Comparison of ENCODE assay signal across 19 cellular contexts in genomic region chr1:86618358-86618757, GRCh38.
DNase-seq lines count a peak whose midpoint lies in the region; ATAC-seq and TF ChIP-seq lines count a peak whose summit lies in the region.
"Had no signal": no experiment of that assay in that cellular context is flagged by ENCODE, and none has a peak within 500 bp of the region (broad histone marks: within the 10 kb centered on the region; RNA-seq: fewer than 3 reads in every experiment).

No MANE protein-coding gene starts in this region.

- no peaks in the 10 kb centered on the region for H3K36me3 ChIP-seq in GM23338 (ENCODE audit: insufficient read depth)
- H3K36me3 ChIP-seq: SJCRH30 had no signal

- no peaks in the 10 kb centered on the region for H3F3A ChIP-seq in GM23338 (replicated peaks; ENCODE audit: low read depth)

- H3K9me3 Mint-ChIP-seq in GM23338 (peaks cover 19% of the 10 kb centered on the region), endothelial cell (ENCODE audit: unreplicated experiment) (no peaks in the 10 kb centered on the region)

- no peak overlapping the region for H2AFZ ChIP-seq in GM23338

- H3K4me1 ChIP-seq in GM23338 (ENCODE audit: insufficient read depth) (no peaks in the 10 kb centered on the region), right cardiac atrium (ENCODE audit: control insufficient read depth, insufficient read depth, low read length) (no peaks in the 10 kb centered on the region)
- H3K4me1 ChIP-seq: SJCRH30 had no signal

- H3K4me3 Mint-ChIP-seq in GM23338 (no peak overlapping the region), endothelial cell (ENCODE audit: unreplicated experiment) (no peak overlapping the region)
- H3K4me3 Mint-ChIP-seq: H9 had no signal

- peaks cover 13% of the 10 kb centered on the region for H3K36me3 Mint-ChIP-seq in GM23338 (ENCODE audit: low read depth)
- H3K36me3 Mint-ChIP-seq in endothelial cell (ENCODE audit: low read depth, unreplicated experiment), result peaks cover 4% of the 10 kb centered on the region

- H3K4me1 Mint-ChIP-seq in GM23338 (no peaks in the 10 kb centered on the region), endothelial cell (ENCODE audit: unreplicated experiment) (peaks cover 4% of the 10 kb centered on the region)
- H3K4me1 Mint-ChIP-seq: H9 had no signal

- no peaks in the 10 kb centered on the region for H3K27me3 Mint-ChIP-seq in GM23338 (ENCODE audit: insufficient read depth, low read depth, poor library complexity)
- peaks cover 2% of the 10 kb centered on the region for H3K27me3 Mint-ChIP-seq in endothelial cell (ENCODE audit: unreplicated experiment)

- no peaks in the 10 kb centered on the region for H4K20me1 ChIP-seq in GM23338 (replicated peaks; ENCODE audit: insufficient read depth)

- H3K9me3 ChIP-seq in right cardiac atrium (ENCODE audit: control insufficient read depth, low read length), result no peaks in the 10 kb centered on the region

- H3K27me3 ChIP-seq in GM23338 (ENCODE audit: insufficient read depth) (no peaks in the 10 kb centered on the region), right cardiac atrium (ENCODE audit: control insufficient read depth, insufficient read depth) (no peaks in the 10 kb centered on the region)

- intact Hi-C loops in right cardiac atrium (cut with DNase I), result no loop called here

- TF ChIP-seq CTCF in GM23338 (conservative IDR thresholded peaks at IDR 0.05; ENCODE audit: low read depth in 2 of 2) (no peak), endothelial cell (IDR thresholded peaks at IDR 0.05; ENCODE audit: unreplicated experiment) (no peak)

- H3K4me3 ChIP-seq in GM23338 (no peak overlapping the region), right cardiac atrium (ENCODE audit: low read length) (no peak overlapping the region)
- H3K4me3 ChIP-seq: SJCRH30 had no signal

- H3K27ac Mint-ChIP-seq in GM23338 (no peak overlapping the region), endothelial cell (ENCODE audit: unreplicated experiment) (no peak overlapping the region)
- H3K27ac Mint-ChIP-seq: H9 had no signal

- DNase-seq in GM23338 (ENCODE audit: low spot score), result peak; percentile 11
- DNase-seq in RPMI8226, result peak; percentile 4
- no peak for DNase-seq in epithelial cell of prostate (ENCODE audit: low read depth, low spot score)
- DNase-seq in kidney tubule cell (ENCODE audit: low spot score), result peak; percentile 31
- DNase-seq in NCI-H1436 treated with DMSO at 0.1 percent for 48 hours (lab: John Stamatoyannopoulos, UW), result no peak
- DNase-seq in right cardiac atrium, result no peak
- no peak for DNase-seq in NCI-H2171 (lab: John Stamatoyannopoulos, UW)
- DNase-seq in endothelial cell (ENCODE audit: low spot score), result no peak
- DNase-seq: COR-L47, DMS79, H9, KBM-7, MV-4-11, NCI-H1105 treated with DMSO at 0.1 percent for 48 hours, NCI-H1694, NCI-H2081, NCI-H2171 treated with DMSO at 0.1 percent for 48 hours, SJCRH30 had no signal

- no peaks in the 10 kb centered on the region for H3K79me2 ChIP-seq in GM23338 (replicated peaks; ENCODE audit: insufficient read depth)

- no peak overlapping the region for H3K4me2 ChIP-seq in GM23338

- ATAC-seq in GM23338, result peak; percentile 41
- ATAC-seq in right cardiac atrium, result no peak
- ATAC-seq: HepG2 had no signal

- peaks cover 14% of the 10 kb centered on the region; the same call in 1 of the 2 replicates for H3K9me2 ChIP-seq in GM23338 (ENCODE audit: insufficient read depth)

- H3K27ac ChIP-seq in GM23338 (ENCODE audit: low read depth) (no peak overlapping the region), epithelial cell of prostate (peak overlapping the region; percentile 64), right cardiac atrium (ENCODE audit: low read length) (no peak overlapping the region)
- H3K27ac ChIP-seq: SJCRH30 had no signal

TF ChIP-seq in GM23338, 12 proteins besides CTCF, POLR2A, EP300 and RAD21 (continues in another document):
- no peak for TF ChIP-seq ZNF114 (CRISPR knock-in tag; IDR thresholded peaks at IDR 0.05)
- TF ChIP-seq, protein P1, sequence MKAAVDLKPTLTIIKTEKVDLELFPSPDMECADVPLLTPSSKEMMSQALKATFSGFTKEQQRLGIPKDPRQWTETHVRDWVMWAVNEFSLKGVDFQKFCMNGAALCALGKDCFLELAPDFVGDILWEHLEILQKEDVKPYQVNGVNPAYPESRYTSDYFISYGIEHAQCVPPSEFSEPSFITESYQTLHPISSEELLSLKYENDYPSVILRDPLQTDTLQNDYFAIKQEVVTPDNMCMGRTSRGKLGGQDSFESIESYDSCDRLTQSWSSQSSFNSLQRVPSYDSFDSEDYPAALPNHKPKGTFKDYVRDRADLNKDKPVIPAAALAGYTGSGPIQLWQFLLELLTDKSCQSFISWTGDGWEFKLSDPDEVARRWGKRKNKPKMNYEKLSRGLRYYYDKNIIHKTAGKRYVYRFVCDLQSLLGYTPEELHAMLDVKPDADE (IDR thresholded peaks at IDR 0.05), result no peak
- no peak for TF ChIP-seq CREB1 (CRISPR knock-in tag; IDR thresholded peaks at IDR 0.05; ENCODE audit: low read depth)
- TF ChIP-seq JUNB (IDR thresholded peaks at IDR 0.05; ENCODE audit: unreplicated experiment), result no peak
- no peak for TF ChIP-seq ZNF462 (CRISPR knock-in tag; IDR thresholded peaks at IDR 0.05)
- no peak for TF ChIP-seq NANOG (IDR thresholded peaks at IDR 0.05; ENCODE audit: borderline replicate concordance)
- TF ChIP-seq EZH2 (IDR thresholded peaks at IDR 0.05; ENCODE audit: low read depth, unreplicated experiment), result no peak
- no peak for TF ChIP-seq ZNF331 (CRISPR knock-in tag; IDR thresholded peaks at IDR 0.05; ENCODE audit: low read depth)
- TF ChIP-seq STAT1 (IDR thresholded peaks at IDR 0.05; ENCODE audit: unreplicated experiment), result no peak
- TF ChIP-seq POLR2AphosphoS5 (IDR thresholded peaks at IDR 0.05; ENCODE audit: low read depth), result no peak

Comparison
In these comparisons a context has a peak if more than half of its experiments do, and no peak if none do; other contexts are left out.
1. DNase-seq: peak in GM23338 (single experiment), RPMI8226 (single experiment) and kidney tubule cell (single experiment); none in epithelial cell of prostate (single experiment), NCI-H1436 treated with DMSO at 0.1 percent for 48 hours (single experiment), right cardiac atrium (0 of 3), NCI-H2171 (single experiment) and endothelial cell (single experiment).